In genomic region chr10:43227911-43228782, GRCh38 we compare ENCODE assay signal across 14 cellular contexts. TPM values are rescaled to one million over a fixed set of nuclear protein-coding genes. Genes with fewer than 3 reads are reported as not detected.
DNase-seq lines count a peak whose midpoint lies in the region; ATAC-seq and TF ChIP-seq lines count a peak whose summit lies in the region.
"Had no signal": no experiment of that assay in that cellular context is flagged by ENCODE, and none has a peak within 500 bp of the region (broad histone marks: within the 10 kb centered on the region; RNA-seq: fewer than 3 reads in every experiment).

No MANE protein-coding gene starts in this region.

- H3K4me3 Mint-ChIP-seq in GM23338 = peak overlapping the region; percentile 70
- H3K4me3 Mint-ChIP-seq in activated CD8-positive, alpha-beta T cell treated with anti-CD3 and anti-CD28 coated beads, Interleukin-2, amount 10 ng/mL, durations not matched to agents 7 days and 5 days = peak overlapping the region; percentile 75
- H3K4me3 Mint-ChIP-seq: HFFc6 had no signal

- no peaks in the 10 kb centered on the region for H3F3A ChIP-seq in GM23338 (replicated peaks; ENCODE audit: low read depth)

- H3K27me3 ChIP-seq in GM23338 (ENCODE audit: insufficient read depth) (peaks cover 44% of the 10 kb centered on the region), psoas muscle (ENCODE audit: insufficient read depth in 3 of 3, low read length in 2 of 3) (peaks cover 0 to 36% (median 4%) of the 10 kb centered on the region in 3 donors)

- DNase-seq in GM23338 (ENCODE audit: low spot score) (no peak), left cardiac atrium (peak; percentile 13), psoas muscle (peak; percentile 9 to 33), cerebellum (ENCODE audit: low spot score) (no peak)
- DNase-seq in activated CD8-positive, alpha-beta T cell treated with anti-CD3 and anti-CD28 coated beads, Interleukin-2, amount 10 ng/mL, durations not matched to agents 7 days and 5 days = no peak
- DNase-seq: HFFc6, hypothalamus, NCI-H2081 had no signal

- H3K4me1 ChIP-seq in GM23338 (ENCODE audit: insufficient read depth) = 0 out of 2 replicates have a peak, but pooled peaks cover 6% of the 10 kb centered on the region
- no peaks in the 10 kb centered on the region for H3K4me1 ChIP-seq in psoas muscle

- H4K20me1 ChIP-seq in GM23338 (replicated peaks; ENCODE audit: insufficient read depth) = no peaks in the 10 kb centered on the region; the same call in 1 of the 2 replicates

- CTCF ChIA-PET in activated CD8-positive, alpha-beta T cell treated with anti-CD3 and anti-CD28 coated beads, Interleukin-2, amount 10 ng/mL, durations not matched to agents 7 days and 5 days (lab: Charles Lee) = no interaction called here

- no peak overlapping the region for H3K27ac ChIP-seq in GM23338 (ENCODE audit: low read depth)
- H3K27ac ChIP-seq in psoas muscle = no peak overlapping the region

- no peaks in the 10 kb centered on the region for H3K9me3 ChIP-seq in psoas muscle

- H3K9me3 Mint-ChIP-seq in GM23338 = no peaks in the 10 kb centered on the region
- no peaks in the 10 kb centered on the region for H3K9me3 Mint-ChIP-seq in activated CD8-positive, alpha-beta T cell treated with anti-CD3 and anti-CD28 coated beads, Interleukin-2, amount 10 ng/mL, durations not matched to agents 7 days and 5 days (ENCODE audit: insufficient read depth)
- H3K9me3 Mint-ChIP-seq: dendritic cell treated with granulocyte-macrophage colony-stimulating factor and Interleukin-4, amounts not matched to agents 40 ng/mL and 50 ng/mL, for 4 days; HFFc6; neural crest cell had no signal

- H3K27ac Mint-ChIP-seq in GM23338 = no peak overlapping the region
- peak overlapping the region; percentile 81 for H3K27ac Mint-ChIP-seq in activated CD8-positive, alpha-beta T cell treated with anti-CD3 and anti-CD28 coated beads, Interleukin-2, amount 10 ng/mL, durations not matched to agents 7 days and 5 days
- H3K27ac Mint-ChIP-seq: dendritic cell treated with granulocyte-macrophage colony-stimulating factor and Interleukin-4, amounts not matched to agents 40 ng/mL and 50 ng/mL, for 4 days; HFFc6 had no signal

- intact Hi-C loops in left cardiac atrium (cut with DNase I) (no loop called here), psoas muscle (cut with DNase I) (no loop called here)

- peak; percentile 9 for ATAC-seq in GM23338
- no peak for ATAC-seq in activated CD8-positive, alpha-beta T cell treated with anti-CD3 and anti-CD28 coated beads, Interleukin-2, amount 10 ng/mL, durations not matched to agents 7 days and 5 days
- ATAC-seq in left cardiac atrium = no peak
- ATAC-seq in psoas muscle = no peak
- no peak for ATAC-seq in HG03432 (IDR thresholded peaks at IDR 0.05; ENCODE audit: unreplicated experiment)
- ATAC-seq in GM21528 (IDR thresholded peaks at IDR 0.05; ENCODE audit: low FRiP score, unreplicated experiment) = no peak
- no peak for ATAC-seq in HG02840 (IDR thresholded peaks at IDR 0.05; ENCODE audit: low FRiP score, unreplicated experiment)

- H3K79me2 ChIP-seq in GM23338 (replicated peaks; ENCODE audit: insufficient read depth) = no peaks in the 10 kb centered on the region

- H3K27me3 Mint-ChIP-seq in GM23338 (ENCODE audit: insufficient read depth, low read depth, poor library complexity) = peaks cover 36% of the 10 kb centered on the region
- H3K27me3 Mint-ChIP-seq in activated CD8-positive, alpha-beta T cell treated with anti-CD3 and anti-CD28 coated beads, Interleukin-2, amount 10 ng/mL, durations not matched to agents 7 days and 5 days (ENCODE audit: low read depth) = peaks cover 32% of the 10 kb centered on the region

- peak overlapping the region; percentile 94 for H2AFZ ChIP-seq in GM23338

- H3K36me3 Mint-ChIP-seq in GM23338 (ENCODE audit: low read depth) = no peaks in the 10 kb centered on the region; the same call in 2 of the 3 replicates
- no peaks in the 10 kb centered on the region for H3K36me3 Mint-ChIP-seq in activated CD8-positive, alpha-beta T cell treated with anti-CD3 and anti-CD28 coated beads, Interleukin-2, amount 10 ng/mL, durations not matched to agents 7 days and 5 days (ENCODE audit: low read depth)

- H3K4me2 ChIP-seq in GM23338 = peak overlapping the region; percentile 87

- H3K4me3 ChIP-seq in GM23338 (peak overlapping the region; percentile 75), psoas muscle (no peak overlapping the region)

- TF ChIP-seq CTCF in GM23338 (conservative IDR thresholded peaks at IDR 0.05; ENCODE audit: low read depth in 2 of 2) (no peak), psoas muscle (IDR thresholded peaks at IDR 0.05) (no peak)

- WGBS in psoas muscle, 3 donors = 74 to 81% (median 78%) methylated on average over 14 of the region's 14 CpGs

- no peaks in the 10 kb centered on the region for H3K36me3 ChIP-seq in GM23338 (ENCODE audit: insufficient read depth)
- H3K36me3 ChIP-seq in psoas muscle (ENCODE audit: insufficient read depth in 1 of 2, low read depth in 1 of 2) = no peaks in the 10 kb centered on the region

- H3K4me1 Mint-ChIP-seq in GM23338 = peaks cover 10% of the 10 kb centered on the region
- H3K4me1 Mint-ChIP-seq in activated CD8-positive, alpha-beta T cell treated with anti-CD3 and anti-CD28 coated beads, Interleukin-2, amount 10 ng/mL, durations not matched to agents 7 days and 5 days (ENCODE audit: low read depth) = peaks cover 50% of the 10 kb centered on the region
- H3K4me1 Mint-ChIP-seq: neural crest cell had no signal

- no peaks in the 10 kb centered on the region for H3K9me2 ChIP-seq in GM23338 (ENCODE audit: insufficient read depth)

- POLR2A ChIA-PET in activated CD8-positive, alpha-beta T cell treated with anti-CD3 and anti-CD28 coated beads, Interleukin-2, amount 10 ng/mL, durations not matched to agents 7 days and 5 days (lab: Charles Lee) = interaction anchor here (1.0 to 1.3 kb wide), 2 partner anchors 89 to 107 kb away, joined by 3 to 5 read pairs; no protein-coding TSS in a partner anchor

TF ChIP-seq in GM23338, 12 proteins besides CTCF, POLR2A, EP300 and RAD21 (continues in another document):
- TF ChIP-seq ETS1 (IDR thresholded peaks at IDR 0.05) = no peak
- no peak for TF ChIP-seq ZNF114 (CRISPR knock-in tag; IDR thresholded peaks at IDR 0.05)
- TF ChIP-seq ZNF331 (CRISPR knock-in tag; IDR thresholded peaks at IDR 0.05; ENCODE audit: low read depth) = no peak
- no peak for TF ChIP-seq POLR2AphosphoS5 (IDR thresholded peaks at IDR 0.05; ENCODE audit: low read depth)
- TF ChIP-seq EZH2 (IDR thresholded peaks at IDR 0.05; ENCODE audit: low read depth, unreplicated experiment) = no peak
- TF ChIP-seq, protein P1, sequence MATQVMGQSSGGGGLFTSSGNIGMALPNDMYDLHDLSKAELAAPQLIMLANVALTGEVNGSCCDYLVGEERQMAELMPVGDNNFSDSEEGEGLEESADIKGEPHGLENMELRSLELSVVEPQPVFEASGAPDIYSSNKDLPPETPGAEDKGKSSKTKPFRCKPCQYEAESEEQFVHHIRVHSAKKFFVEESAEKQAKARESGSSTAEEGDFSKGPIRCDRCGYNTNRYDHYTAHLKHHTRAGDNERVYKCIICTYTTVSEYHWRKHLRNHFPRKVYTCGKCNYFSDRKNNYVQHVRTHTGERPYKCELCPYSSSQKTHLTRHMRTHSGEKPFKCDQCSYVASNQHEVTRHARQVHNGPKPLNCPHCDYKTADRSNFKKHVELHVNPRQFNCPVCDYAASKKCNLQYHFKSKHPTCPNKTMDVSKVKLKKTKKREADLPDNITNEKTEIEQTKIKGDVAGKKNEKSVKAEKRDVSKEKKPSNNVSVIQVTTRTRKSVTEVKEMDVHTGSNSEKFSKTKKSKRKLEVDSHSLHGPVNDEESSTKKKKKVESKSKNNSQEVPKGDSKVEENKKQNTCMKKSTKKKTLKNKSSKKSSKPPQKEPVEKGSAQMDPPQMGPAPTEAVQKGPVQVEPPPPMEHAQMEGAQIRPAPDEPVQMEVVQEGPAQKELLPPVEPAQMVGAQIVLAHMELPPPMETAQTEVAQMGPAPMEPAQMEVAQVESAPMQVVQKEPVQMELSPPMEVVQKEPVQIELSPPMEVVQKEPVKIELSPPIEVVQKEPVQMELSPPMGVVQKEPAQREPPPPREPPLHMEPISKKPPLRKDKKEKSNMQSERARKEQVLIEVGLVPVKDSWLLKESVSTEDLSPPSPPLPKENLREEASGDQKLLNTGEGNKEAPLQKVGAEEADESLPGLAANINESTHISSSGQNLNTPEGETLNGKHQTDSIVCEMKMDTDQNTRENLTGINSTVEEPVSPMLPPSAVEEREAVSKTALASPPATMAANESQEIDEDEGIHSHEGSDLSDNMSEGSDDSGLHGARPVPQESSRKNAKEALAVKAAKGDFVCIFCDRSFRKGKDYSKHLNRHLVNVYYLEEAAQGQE (IDR thresholded peaks at IDR 0.05; ENCODE audit: unreplicated experiment) = no peak
- no peak for TF ChIP-seq STAT1 (IDR thresholded peaks at IDR 0.05; ENCODE audit: unreplicated experiment)
- no peak for TF ChIP-seq EZH2phosphoT487 (IDR thresholded peaks at IDR 0.05; ENCODE audit: unreplicated experiment)
- no peak for TF ChIP-seq JUNB (IDR thresholded peaks at IDR 0.05; ENCODE audit: unreplicated experiment)
- no peak for TF ChIP-seq CREB1 (CRISPR knock-in tag; IDR thresholded peaks at IDR 0.05; ENCODE audit: low read depth)
- TF ChIP-seq NANOG (IDR thresholded peaks at IDR 0.05; ENCODE audit: borderline replicate concordance) = no peak

RNA-seq across cellular contexts. Expression of gene RASGEF1A, which starts 38.7 kb away (rescaled TPM):
- 34.6 and 37.8 TPM in 2 replicates for total RNA-seq in GM23338 (2014; rRNA removed; shearing (Covaris generic))
- 8.0 and 8.1 TPM in 2 replicates for polyA plus RNA-seq in GM23338 (2016; fragmentation: Nextera tagmentation; extraction: Ambion mirVana)
- total RNA-seq in activated CD8-positive, alpha-beta T cell treated with anti-CD3 and anti-CD28 coated beads, Interleukin-2, amount 10 ng/mL, durations not matched to agents 7 days and 5 days = 1 to 10 TPM; 3.6 to 4.0 TPM
- 1 to 10 TPM; 1.4 to 2.0 TPM for total RNA-seq in left cardiac atrium
- under 1 TPM; 0.34 to 0.69 (median 0.41) TPM for total RNA-seq in psoas muscle
- under 1 TPM; 0.10 to 0.46 (median 0.15) TPM for polyA plus RNA-seq in psoas muscle
- 4.4 TPM for total RNA-seq in cerebellum
- total RNA-seq: HFFc6, RPMI7951 had no signal

Comparison
In these comparisons a context has a peak if more than half of its experiments do, and no peak if none do; other contexts are left out.
1. DNase-seq: peak in left cardiac atrium (single experiment) and psoas muscle (2 of 2); none in GM23338 (single experiment), activated CD8-positive, alpha-beta T cell treated with anti-CD3 and anti-CD28 coated beads, Interleukin-2, amount 10 ng/mL, durations not matched to agents 7 days and 5 days (single experiment) and cerebellum (single experiment).